Comparison of ENCODE assay signal across 11 cellular contexts in the genomic region with DNA sequence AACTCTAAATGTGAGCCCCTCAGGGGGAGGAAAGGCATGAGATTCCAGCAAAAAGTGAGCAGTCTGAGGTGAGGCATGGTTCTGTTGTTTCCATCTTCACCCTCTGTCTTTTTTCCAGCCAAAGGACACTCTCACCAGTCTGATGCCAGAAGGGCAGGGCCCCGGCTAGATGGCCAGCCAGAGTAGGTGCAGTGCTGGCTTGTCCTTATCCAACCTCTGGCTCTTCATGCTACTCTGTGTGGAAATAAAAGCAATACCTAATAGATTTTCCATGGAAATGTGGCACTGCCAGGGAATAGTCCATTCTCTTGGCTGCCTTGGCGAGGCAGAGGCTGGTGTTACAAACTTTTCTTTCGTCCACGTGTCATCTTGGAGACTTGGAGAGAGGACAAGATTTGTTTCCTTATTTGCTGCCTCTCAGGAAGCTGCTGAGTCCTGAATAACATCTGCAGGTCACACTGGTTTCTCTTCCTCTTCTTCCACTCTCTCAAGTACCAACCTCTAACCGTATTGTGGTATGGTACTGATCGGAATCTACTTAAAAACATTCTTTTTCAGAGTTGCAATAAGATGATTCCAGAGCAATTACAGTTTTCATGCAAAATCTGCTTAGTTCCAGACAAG. TPM values are rescaled to one million over a fixed set of nuclear protein-coding genes. Genes with fewer than 3 reads are reported as not detected.
DNase-seq lines count a peak whose midpoint lies in the region; ATAC-seq, FAIRE-seq and TF ChIP-seq lines count a peak whose summit lies in the region.
"Had no signal": no experiment of that assay in that cellular context is flagged by ENCODE, and none has a peak within 500 bp of the region (broad histone marks: within the 10 kb centered on the region; RNA-seq: fewer than 3 reads in every experiment).

No MANE protein-coding gene starts in this region.

- H3K9me3 ChIP-seq in heart left ventricle, result no peaks in the 10 kb centered on the region
- H3K9me3 ChIP-seq in sigmoid colon, result no peaks in the 10 kb centered on the region
- H3K9me3 ChIP-seq: stomach had no signal

- ATAC-seq in GM21526 (IDR thresholded peaks at IDR 0.05; ENCODE audit: low FRiP score, unreplicated experiment), result peak; percentile 72
- peak; percentile 84 for ATAC-seq in HG03565 (IDR thresholded peaks at IDR 0.05; ENCODE audit: unreplicated experiment)
- ATAC-seq in heart left ventricle, result peak in 3 of 4 donors; percentile 34 to 44 (median 35)
- ATAC-seq in omental fat pad (ENCODE audit: low FRiP score), result no peak

- TF ChIP-seq CTCF in heart left ventricle (IDR thresholded peaks at IDR 0.05) (no peak), omental fat pad (IDR thresholded peaks at IDR 0.05) (no peak), sigmoid colon (IDR thresholded peaks at IDR 0.05) (no peak)

- no peak for TF ChIP-seq EP300 in sigmoid colon (IDR thresholded peaks at IDR 0.05)

- H3K4me3 ChIP-seq in heart left ventricle, result no peak overlapping the region
- no peak overlapping the region for H3K4me3 ChIP-seq in sigmoid colon
- H3K4me3 ChIP-seq: stomach had no signal

- H3K27ac ChIP-seq in heart left ventricle, result peak overlapping the region in 1 of 12 donors; percentile 48
- no peak overlapping the region for H3K27ac ChIP-seq in sigmoid colon
- H3K27ac ChIP-seq: stomach had no signal

- no peak for DNase-seq in GM12892 (ENCODE audit: insufficient read length)
- no peak for DNase-seq in heart left ventricle
- DNase-seq in cortex of kidney (lab: John Stamatoyannopoulos, UW), result no peak
- DNase-seq in inferior parietal cortex (ENCODE audit: extremely low spot score), result no peak
- DNase-seq in omental fat pad (ENCODE audit: low spot score), result no peak
- no peak for DNase-seq in sigmoid colon
- DNase-seq: activated naive CD8-positive, alpha-beta T cell treated with anti-CD3 and anti-CD28 coated beads, Interleukin-2, amount 10 ng/mL, durations not matched to agents 7 days and 5 days; stomach had no signal

- intact Hi-C loops in heart left ventricle (cut with DNase I), result loop anchor here in 4 of 10 donors (10.0 kb wide), 3 partner anchors 137 to 237 kb away; a partner anchor contains a TSS
- intact Hi-C loops in sigmoid colon (cut with DNase I), result no loop called here

- H3K36me3 ChIP-seq in heart left ventricle, result peaks cover 0 to 25% (median 0%) of the 10 kb centered on the region in 9 donors
- peaks cover 0 to 6% (median 0%) of the 10 kb centered on the region in 4 donors for H3K36me3 ChIP-seq in sigmoid colon

- TF ChIP-seq POLR2A in GM12892 (IDR thresholded peaks at IDR 0.05; ENCODE audit: low read depth, low read length) (no peak), heart left ventricle (IDR thresholded peaks at IDR 0.05) (no peak), sigmoid colon (IDR thresholded peaks at IDR 0.05) (no peak)

- H3K27me3 ChIP-seq in heart left ventricle (no peaks in the 10 kb centered on the region), sigmoid colon (no peaks in the 10 kb centered on the region)
- H3K27me3 ChIP-seq: stomach had no signal

- 45 to 56% (median 51%) methylated on average over 6 of the region's 6 CpGs for WGBS in heart left ventricle, 4 donors
- WGBS in sigmoid colon, 2 donors, result 61 to 81% methylated on average over 6 of the region's 6 CpGs

- peak; percentile 81 for FAIRE-seq in GM12892 (lab: Jason Lieb, UNC)

- H3K4me1 ChIP-seq in heart left ventricle (peaks cover 0 to 35% (median 21%) of the 10 kb centered on the region in 12 donors), sigmoid colon (peaks cover 0 to 12% (median 10%) of the 10 kb centered on the region in 4 donors)

RNA-seq across cellular contexts. Expression of a gene that starts 17.1 kb away (rescaled TPM):
- polyA plus RNA-seq in GM12892 (2012; ENCODE audit: missing spikeins), result not detected
- total RNA-seq in heart left ventricle (1 to 10 TPM in 2 of 9 donors, under 1 TPM in 6, not detected in 1; 0.23 to 1.5 (median 0.67) TPM), omental fat pad (1 to 10 TPM in 3 of 4 donors, under 1 TPM in 1; 0.88 to 3.6 (median 2.1) TPM), sigmoid colon (10 to 100 TPM in 1 of 4 donors, 1 to 10 TPM in 3; 6.1 to 15.5 (median 6.5) TPM)
- polyA plus RNA-seq in heart left ventricle (under 1 TPM; 0.64 to 0.91 TPM), sigmoid colon (1 to 10 TPM in 2 of 3 donors, not detected in 1; 1.3 to 1.8 TPM)
- total RNA-seq: renal cortical epithelial cell had no signal

RNA-seq across cellular contexts. Expression of a gene that starts 24.9 kb away (rescaled TPM):
- polyA plus RNA-seq in GM12892 (2012; ENCODE audit: missing spikeins), result not detected
- total RNA-seq in heart left ventricle (1 to 10 TPM in 1 of 9 donors, under 1 TPM in 5, not detected in 3; 0.21 to 1.3 (median 0.39) TPM), omental fat pad (under 1 TPM in 1 of 4 donors, not detected in 3; 0.48 TPM), sigmoid colon (1 to 10 TPM in 1 of 4 donors, under 1 TPM in 2, not detected in 1; 0.36 to 1.4 (median 0.41) TPM)
- polyA plus RNA-seq in heart left ventricle (under 1 TPM in 1 of 2 donors, not detected in 1; 0.15 TPM), sigmoid colon (under 1 TPM in 2 of 3 donors, not detected in 1; 0.12 to 0.60 TPM)
- total RNA-seq: activated naive CD8-positive, alpha-beta T cell treated with anti-CD3 and anti-CD28 coated beads, Interleukin-2, amount 10 ng/mL, durations not matched to agents 7 days and 5 days; renal cortical epithelial cell had no signal
- polyA plus RNA-seq: stomach had no signal

RNA-seq across cellular contexts. Expression of a gene that starts 31.0 kb away (rescaled TPM):
- 125 TPM for polyA plus RNA-seq in GM12892 (2012; ENCODE audit: missing spikeins)
- 100 to 1,000 TPM in 5 of 9 donors, 10 to 100 TPM in 4; 38.2 to 135 (median 102) TPM for total RNA-seq in heart left ventricle
- 10 to 100 TPM; 41.2 to 95.9 TPM for polyA plus RNA-seq in heart left ventricle
- 10 to 100 TPM; 38.6 to 68.9 (median 55.6) TPM for total RNA-seq in omental fat pad
- 10 to 100 TPM; 33.2 to 44.6 (median 34.2) TPM for total RNA-seq in sigmoid colon
- polyA plus RNA-seq in sigmoid colon, result 100 to 1,000 TPM in 1 of 3 donors, 10 to 100 TPM in 2; 75.1 to 119 (median 94.9) TPM

RNA-seq across cellular contexts. Expression of a gene that starts 32.5 kb away (rescaled TPM):
- polyA plus RNA-seq in GM12892 (2012; ENCODE audit: missing spikeins), result 135 TPM
- 100 to 1,000 TPM; 134 to 310 (median 236) TPM for total RNA-seq in heart left ventricle
- 100 to 1,000 TPM; 222 to 478 TPM for polyA plus RNA-seq in heart left ventricle
- total RNA-seq in omental fat pad, result 10 to 100 TPM; 46.4 to 51.9 (median 48.6) TPM
- 100 to 1,000 TPM in 2 of 4 donors, 10 to 100 TPM in 2; 74.4 to 106 (median 91.7) TPM for total RNA-seq in sigmoid colon
- polyA plus RNA-seq in sigmoid colon, result 100 to 1,000 TPM; 229 to 323 (median 268) TPM

RNA-seq across cellular contexts. Expression of a gene that starts 32.6 kb away (rescaled TPM):
- 20.1 TPM for polyA plus RNA-seq in GM12892 (2012; ENCODE audit: missing spikeins)
- total RNA-seq in heart left ventricle (10 to 100 TPM; 10.7 to 23.7 (median 15.7) TPM), omental fat pad (10 to 100 TPM; 12.4 to 18.7 (median 16.7) TPM), sigmoid colon (10 to 100 TPM; 13.3 to 29.9 (median 23.5) TPM)
- polyA plus RNA-seq in heart left ventricle (10 to 100 TPM in 1 of 2 donors, 1 to 10 TPM in 1; 5.0 to 12.8 TPM), sigmoid colon (10 to 100 TPM; 11.3 to 15.9 (median 12.6) TPM)
